Comparison of ENCODE assay signal across 8 cellular contexts in genomic region chr16:66515543-66516171, GRCh38. TPM values are rescaled to one million over a fixed set of nuclear protein-coding genes. Genes with fewer than 3 reads are reported as not detected.
A peak's percentile ranks its signal among the peaks of the same experiment; 100 is the strongest.
DNase-seq lines count a peak whose midpoint lies in the region; ATAC-seq, FAIRE-seq and TF ChIP-seq lines count a peak whose summit lies in the region.

No MANE protein-coding gene starts in this region.

- H3K4me1 ChIP-seq in SJSA1 (replicated peaks), result peaks cover 61% of the 10 kb centered on the region
- peaks cover 37 to 51% (median 40%) of the 10 kb centered on the region in 3 donors for H3K4me1 ChIP-seq in pancreas

- no peak for FAIRE-seq in pancreas (lab: Jason Lieb, UNC)

- no peak for TF ChIP-seq CTCF in pancreas (IDR thresholded peaks at IDR 0.05)

- H3K9me3 ChIP-seq in SJSA1 (replicated peaks) (no peaks in the 10 kb centered on the region), pancreas (no peaks in the 10 kb centered on the region)

- intact Hi-C loops in pancreas (cut with DNase I), result no loop called here

- peaks cover 20% of the 10 kb centered on the region for H3K36me3 ChIP-seq in SJSA1
- peaks cover 0 to 4% (median 0%) of the 10 kb centered on the region in 3 donors for H3K36me3 ChIP-seq in pancreas

- H3K4me1 Mint-ChIP-seq in activated CD8-positive, alpha-beta memory T cell treated with anti-CD3 and anti-CD28 coated beads, Interleukin-2, amount 10 ng/mL, durations not matched to agents 7 days and 5 days, result peaks cover 55% of the 10 kb centered on the region

- CTCF ChIA-PET in activated CD8-positive, alpha-beta memory T cell treated with anti-CD3 and anti-CD28 coated beads, Interleukin-2, amount 10 ng/mL, durations not matched to agents 7 days and 5 days (lab: Charles Lee), result interaction anchor here (0.7 to 1.5 kb wide), 19 partner anchors 9 to 158 kb away, joined by 3 to 35 read pairs (median 5); partner anchors contain the start of genes CKLF, CMTM3 and TK2

- H3K4me3 ChIP-seq in SJSA1 (no peak overlapping the region), pancreas (no peak overlapping the region)

- H3K27ac ChIP-seq in SJSA1 (peak overlapping the region; percentile 40), epithelial cell of prostate (peak overlapping the region; percentile 75), pancreas (peak overlapping the region; percentile 78 to 99 (median 98))

- H3K9me3 Mint-ChIP-seq in activated CD8-positive, alpha-beta memory T cell treated with anti-CD3 and anti-CD28 coated beads, Interleukin-2, amount 10 ng/mL, durations not matched to agents 7 days and 5 days (ENCODE audit: low read depth), result no peaks in the 10 kb centered on the region

- peak; percentile 24 for ATAC-seq in activated CD8-positive, alpha-beta memory T cell treated with anti-CD3 and anti-CD28 coated beads, Interleukin-2, amount 10 ng/mL, durations not matched to agents 7 days and 5 days
- ATAC-seq in pancreas (no peak), GM21529 (IDR thresholded peaks at IDR 0.05; ENCODE audit: unreplicated experiment) (no peak)

- no peak overlapping the region for H3K4me3 Mint-ChIP-seq in activated CD8-positive, alpha-beta memory T cell treated with anti-CD3 and anti-CD28 coated beads, Interleukin-2, amount 10 ng/mL, durations not matched to agents 7 days and 5 days

- H3K27me3 ChIP-seq in SJSA1 (replicated peaks) (no peaks in the 10 kb centered on the region), pancreas (no peaks in the 10 kb centered on the region)

- no peaks in the 10 kb centered on the region for H3K27me3 Mint-ChIP-seq in activated CD8-positive, alpha-beta memory T cell treated with anti-CD3 and anti-CD28 coated beads, Interleukin-2, amount 10 ng/mL, durations not matched to agents 7 days and 5 days

- H3K36me3 Mint-ChIP-seq in activated CD8-positive, alpha-beta memory T cell treated with anti-CD3 and anti-CD28 coated beads, Interleukin-2, amount 10 ng/mL, durations not matched to agents 7 days and 5 days, result peaks cover 1% of the 10 kb centered on the region

- DNase-seq in activated CD8-positive, alpha-beta memory T cell treated with anti-CD3 and anti-CD28 coated beads, Interleukin-2, amount 10 ng/mL, durations not matched to agents 7 days and 5 days, result peak; percentile 73
- no peak for DNase-seq in activated CD8-positive, alpha-beta memory T cell treated with anti-CD3 and anti-CD28 coated beads, Interleukin-2, amount 50 U/mL, for 48 hours
- DNase-seq in SJSA1 (ENCODE audit: low read depth in 1 of 2, low spot score in 2 of 2) (peak; percentile 88 to 92), epithelial cell of prostate (ENCODE audit: low read depth, low spot score) (no peak), pancreas (peak in 2 of 6 donors; percentile 50), NCI-H187 treated with DMSO at 0.1 percent for 48 hours (lab: John Stamatoyannopoulos, UW) (no peak), NCI-H1930 (lab: John Stamatoyannopoulos, UW) (no peak)

- WGBS in pancreas, 2 donors, result 82 to 85% methylated on average over 9 of the region's 9 CpGs

- peak overlapping the region; percentile 99 for H3K27ac Mint-ChIP-seq in activated CD8-positive, alpha-beta memory T cell treated with anti-CD3 and anti-CD28 coated beads, Interleukin-2, amount 10 ng/mL, durations not matched to agents 7 days and 5 days

RNA-seq across cellular contexts. Expression of gene TK2, which starts 34.3 kb away (rescaled TPM):
- total RNA-seq in activated CD8-positive, alpha-beta memory T cell treated with anti-CD3 and anti-CD28 coated beads, Interleukin-2, amount 10 ng/mL, durations not matched to agents 7 days and 5 days, result 10 to 100 TPM in 1 of 2 experiments, 1 to 10 TPM in 1; 8.5 to 10.8 TPM
- 26.2 and 28.9 TPM in 2 replicates for total RNA-seq in SJSA1 (2014; rRNA removed; shearing (Covaris generic))
- total RNA-seq in pancreas, result 10 to 100 TPM; 16.7 to 22.9 (median 21.6) TPM
- 10 to 100 TPM; 13.9 to 17.4 TPM for polyA plus RNA-seq in pancreas

RNA-seq across cellular contexts. Expression of gene CKLF, which starts 36.7 kb away (rescaled TPM):
- total RNA-seq in activated CD8-positive, alpha-beta memory T cell treated with anti-CD3 and anti-CD28 coated beads, Interleukin-2, amount 10 ng/mL, durations not matched to agents 7 days and 5 days, result 100 to 1,000 TPM; 199 to 220 TPM
- 124 and 134 TPM in 2 replicates for total RNA-seq in SJSA1 (2014; rRNA removed; shearing (Covaris generic))
- 10 to 100 TPM in 3 of 6 donors, 1 to 10 TPM in 3; 5.9 to 26.1 (median 8.3) TPM for total RNA-seq in pancreas
- 10 to 100 TPM; 11.9 to 24.9 TPM for polyA plus RNA-seq in pancreas

RNA-seq across cellular contexts. Expression of gene CMTM1, which starts 50.6 kb away (rescaled TPM):
- total RNA-seq in activated CD8-positive, alpha-beta memory T cell treated with anti-CD3 and anti-CD28 coated beads, Interleukin-2, amount 10 ng/mL, durations not matched to agents 7 days and 5 days, result 10 to 100 TPM; 21.1 to 21.4 TPM
- total RNA-seq in SJSA1 (2014; rRNA removed; shearing (Covaris generic)), result 3.5 and 5.4 TPM in 2 replicates
- total RNA-seq in pancreas, result 1 to 10 TPM in 3 of 6 donors, under 1 TPM in 3; 0.65 to 3.9 (median 1.5) TPM
- under 1 TPM; 0.28 to 0.46 TPM for polyA plus RNA-seq in pancreas

Comparison
In these comparisons a context has a peak if more than half of its experiments do, and no peak if none do; other contexts are left out.
1. DNase-seq: peak in activated CD8-positive, alpha-beta memory T cell treated with anti-CD3 and anti-CD28 coated beads, Interleukin-2, amount 10 ng/mL, durations not matched to agents 7 days and 5 days (single experiment) and SJSA1 (2 of 2); none in activated CD8-positive, alpha-beta memory T cell treated with anti-CD3 and anti-CD28 coated beads, Interleukin-2, amount 50 U/mL, for 48 hours (single experiment), epithelial cell of prostate (single experiment), NCI-H187 treated with DMSO at 0.1 percent for 48 hours (single experiment) and NCI-H1930 (0 of 2).
2. H3K27ac ChIP-seq: peak in every context shown above with its lines; median percentile 98 in pancreas; 75 in epithelial cell of prostate; 40 in SJSA1.